Comparison of ENCODE assay signal across 1 cellular context in the genomic region with DNA sequence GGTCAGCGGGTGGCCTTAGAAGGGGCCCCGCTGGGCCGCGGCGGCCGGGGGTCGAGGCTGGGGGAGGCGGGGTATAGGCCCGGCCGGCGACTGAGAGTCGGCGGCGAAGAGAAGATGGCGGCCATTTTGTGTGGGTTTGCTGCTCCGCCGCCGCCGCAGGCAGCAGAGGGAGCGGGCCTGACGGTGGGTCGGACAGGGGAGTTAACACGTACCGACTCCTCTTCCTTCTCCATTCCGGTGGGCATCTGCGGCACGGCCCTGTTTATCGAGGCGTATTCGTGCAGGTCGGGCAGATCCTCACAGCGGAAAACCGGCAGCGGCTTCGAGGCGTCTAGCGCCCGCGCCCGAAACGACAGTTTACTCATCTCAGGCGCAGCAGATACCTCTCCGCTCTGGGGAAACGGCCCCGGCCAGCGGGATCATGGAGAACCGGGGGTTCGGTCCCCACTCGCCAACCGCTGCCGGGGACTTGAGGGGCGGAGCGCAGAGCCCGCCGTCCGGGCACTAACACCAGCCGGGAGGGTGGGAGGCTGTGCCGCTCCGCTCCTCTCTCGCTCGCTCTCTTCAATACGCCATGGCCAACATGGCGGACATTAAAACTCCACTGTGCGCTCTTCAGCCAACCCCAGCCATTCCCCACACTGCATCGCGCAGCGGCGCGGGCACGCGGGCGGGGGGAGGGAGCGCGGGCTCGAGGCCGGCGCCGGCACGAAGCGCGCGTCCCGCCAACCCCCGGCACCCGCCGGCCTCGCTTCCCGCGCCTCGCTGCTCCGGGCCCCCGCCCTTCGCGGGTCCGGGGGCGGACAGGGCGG.
A peak's percentile ranks its signal among the peaks of the same experiment; 100 is the strongest.
TF ChIP-seq lines count a peak whose summit lies in the region.

A gene with protein sequence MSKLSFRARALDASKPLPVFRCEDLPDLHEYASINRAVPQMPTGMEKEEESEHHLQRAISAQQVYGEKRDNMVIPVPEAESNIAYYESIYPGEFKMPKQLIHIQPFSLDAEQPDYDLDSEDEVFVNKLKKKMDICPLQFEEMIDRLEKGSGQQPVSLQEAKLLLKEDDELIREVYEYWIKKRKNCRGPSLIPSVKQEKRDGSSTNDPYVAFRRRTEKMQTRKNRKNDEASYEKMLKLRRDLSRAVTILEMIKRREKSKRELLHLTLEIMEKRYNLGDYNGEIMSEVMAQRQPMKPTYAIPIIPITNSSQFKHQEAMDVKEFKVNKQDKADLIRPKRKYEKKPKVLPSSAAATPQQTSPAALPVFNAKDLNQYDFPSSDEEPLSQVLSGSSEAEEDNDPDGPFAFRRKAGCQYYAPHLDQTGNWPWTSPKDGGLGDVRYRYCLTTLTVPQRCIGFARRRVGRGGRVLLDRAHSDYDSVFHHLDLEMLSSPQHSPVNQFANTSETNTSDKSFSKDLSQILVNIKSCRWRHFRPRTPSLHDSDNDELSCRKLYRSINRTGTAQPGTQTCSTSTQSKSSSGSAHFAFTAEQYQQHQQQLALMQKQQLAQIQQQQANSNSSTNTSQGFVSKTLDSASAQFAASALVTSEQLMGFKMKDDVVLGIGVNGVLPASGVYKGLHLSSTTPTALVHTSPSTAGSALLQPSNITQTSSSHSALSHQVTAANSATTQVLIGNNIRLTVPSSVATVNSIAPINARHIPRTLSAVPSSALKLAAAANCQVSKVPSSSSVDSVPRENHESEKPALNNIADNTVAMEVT (minus strand): TSS at position 608 of the 812 bp plus-strand sequence. CDS start 243 bp downstream, at position 365.

TF ChIP-seq in HEK293, 187 proteins besides CTCF, POLR2A, EP300 and RAD21 (continued from another document and continues in another):
- TF ChIP-seq, protein P1, sequence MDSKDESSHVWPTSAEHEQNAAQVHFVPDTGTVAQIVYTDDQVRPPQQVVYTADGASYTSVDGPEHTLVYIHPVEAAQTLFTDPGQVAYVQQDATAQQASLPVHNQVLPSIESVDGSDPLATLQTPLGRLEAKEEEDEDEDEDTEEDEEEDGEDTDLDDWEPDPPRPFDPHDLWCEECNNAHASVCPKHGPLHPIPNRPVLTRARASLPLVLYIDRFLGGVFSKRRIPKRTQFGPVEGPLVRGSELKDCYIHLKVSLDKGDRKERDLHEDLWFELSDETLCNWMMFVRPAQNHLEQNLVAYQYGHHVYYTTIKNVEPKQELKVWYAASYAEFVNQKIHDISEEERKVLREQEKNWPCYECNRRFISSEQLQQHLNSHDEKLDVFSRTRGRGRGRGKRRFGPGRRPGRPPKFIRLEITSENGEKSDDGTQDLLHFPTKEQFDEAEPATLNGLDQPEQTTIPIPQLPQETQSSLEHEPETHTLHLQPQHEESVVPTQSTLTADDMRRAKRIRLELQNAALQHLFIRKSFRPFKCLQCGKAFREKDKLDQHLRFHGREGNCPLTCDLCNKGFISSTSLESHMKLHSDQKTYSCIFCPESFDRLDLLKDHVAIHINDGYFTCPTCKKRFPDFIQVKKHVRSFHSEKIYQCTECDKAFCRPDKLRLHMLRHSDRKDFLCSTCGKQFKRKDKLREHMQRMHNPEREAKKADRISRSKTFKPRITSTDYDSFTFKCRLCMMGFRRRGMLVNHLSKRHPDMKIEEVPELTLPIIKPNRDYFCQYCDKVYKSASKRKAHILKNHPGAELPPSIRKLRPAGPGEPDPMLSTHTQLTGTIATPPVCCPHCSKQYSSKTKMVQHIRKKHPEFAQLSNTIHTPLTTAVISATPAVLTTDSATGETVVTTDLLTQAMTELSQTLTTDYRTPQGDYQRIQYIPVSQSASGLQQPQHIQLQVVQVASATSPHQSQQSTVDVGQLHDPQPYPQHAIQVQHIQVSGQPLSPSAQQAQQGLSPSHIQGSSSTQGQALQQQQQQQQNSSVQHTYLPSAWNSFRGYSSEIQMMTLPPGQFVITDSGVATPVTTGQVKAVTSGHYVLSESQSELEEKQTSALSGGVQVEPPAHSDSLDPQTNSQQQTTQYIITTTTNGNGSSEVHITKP (tag by site-specific recombination; IDR thresholded peaks at IDR 0.05) = no peak
- TF ChIP-seq BCL11A (tag by site-specific recombination; IDR thresholded peaks at IDR 0.05; ENCODE audit: low read depth) = no peak
- TF ChIP-seq, protein P2, sequence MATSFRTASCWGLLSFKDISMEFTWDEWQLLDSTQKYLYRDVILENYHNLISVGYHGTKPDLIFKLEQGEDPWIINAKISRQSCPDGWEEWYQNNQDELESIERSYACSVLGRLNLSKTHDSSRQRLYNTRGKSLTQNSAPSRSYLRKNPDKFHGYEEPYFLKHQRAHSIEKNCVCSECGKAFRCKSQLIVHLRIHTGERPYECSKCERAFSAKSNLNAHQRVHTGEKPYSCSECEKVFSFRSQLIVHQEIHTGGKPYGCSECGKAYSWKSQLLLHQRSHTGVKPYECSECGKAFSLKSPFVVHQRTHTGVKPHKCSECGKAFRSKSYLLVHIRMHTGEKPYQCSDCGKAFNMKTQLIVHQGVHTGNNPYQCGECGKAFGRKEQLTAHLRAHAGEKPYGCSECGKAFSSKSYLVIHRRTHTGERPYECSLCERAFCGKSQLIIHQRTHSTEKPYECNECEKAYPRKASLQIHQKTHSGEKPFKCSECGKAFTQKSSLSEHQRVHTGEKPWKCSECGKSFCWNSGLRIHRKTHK (tag by site-specific recombination; IDR thresholded peaks at IDR 0.05) = no peak
- no peak for TF ChIP-seq ZNF571 (tag by site-specific recombination; IDR thresholded peaks at IDR 0.05)
- TF ChIP-seq KLF16 (tag by site-specific recombination; IDR thresholded peaks at IDR 0.05) = peak; percentile 37
- no peak for TF ChIP-seq IKZF3 (tag by site-specific recombination; IDR thresholded peaks at IDR 0.05)
- peak; percentile 55 for TF ChIP-seq ZBTB17 (tag by site-specific recombination; IDR thresholded peaks at IDR 0.05)
- no peak for TF ChIP-seq ZNF133 (tag by site-specific recombination; IDR thresholded peaks at IDR 0.05)
- no peak for TF ChIP-seq ZNF274 (IDR thresholded peaks at IDR 0.05; ENCODE audit: low read length)
- no peak for TF ChIP-seq ZNF274 (tag by site-specific recombination; IDR thresholded peaks at IDR 0.05; ENCODE audit: borderline replicate concordance)
- no peak for TF ChIP-seq TRIM28 (IDR thresholded peaks at IDR 0.05; ENCODE audit: borderline replicate concordance, low read length)
- TF ChIP-seq SALL2 (tag by site-specific recombination; IDR thresholded peaks at IDR 0.05; ENCODE audit: borderline replicate concordance) = no peak
- no peak for TF ChIP-seq ZNF416 (tag by site-specific recombination; IDR thresholded peaks at IDR 0.05)
- no peak for TF ChIP-seq ZNF10 (tag by site-specific recombination; IDR thresholded peaks at IDR 0.05)
- TF ChIP-seq ZNF544 (tag by site-specific recombination; IDR thresholded peaks at IDR 0.05) = no peak
- peak; percentile 54 for TF ChIP-seq ZNF394 (tag by site-specific recombination; IDR thresholded peaks at IDR 0.05; ENCODE audit: borderline replicate concordance)
- TF ChIP-seq ZNF366 (tag by site-specific recombination; conservative IDR thresholded peaks at IDR 0.05) = no peak
- no peak for TF ChIP-seq ZNF221 (tag by site-specific recombination; IDR thresholded peaks at IDR 0.05; ENCODE audit: borderline replicate concordance)
- TF ChIP-seq ZNF510 (tag by site-specific recombination; IDR thresholded peaks at IDR 0.05; ENCODE audit: insufficient replicate concordance) = no peak
- TF ChIP-seq ZFP41 (tag by site-specific recombination; IDR thresholded peaks at IDR 0.05; ENCODE audit: borderline replicate concordance) = no peak
- TF ChIP-seq ZNF311 (tag by site-specific recombination; IDR thresholded peaks at IDR 0.05; ENCODE audit: borderline replicate concordance) = no peak
- peak; percentile 8; the same call in 1 of the 2 replicates for TF ChIP-seq ZNF654 (tag by site-specific recombination; IDR thresholded peaks at IDR 0.05; ENCODE audit: low read depth)
- no peak for TF ChIP-seq ZNF433 (tag by site-specific recombination; IDR thresholded peaks at IDR 0.05; ENCODE audit: low read depth)
- no peak for TF ChIP-seq ZNF677 (tag by site-specific recombination; IDR thresholded peaks at IDR 0.05)
- TF ChIP-seq ZBTB1 (tag by site-specific recombination; IDR thresholded peaks at IDR 0.05) = no peak
- TF ChIP-seq ZNF146 (tag by site-specific recombination; IDR thresholded peaks at IDR 0.05) = no peak
- no peak for TF ChIP-seq ZNF600 (tag by site-specific recombination; IDR thresholded peaks at IDR 0.05)
- no peak for TF ChIP-seq RBAK (tag by site-specific recombination; IDR thresholded peaks at IDR 0.05)
- TF ChIP-seq ZNF324 (tag by site-specific recombination; IDR thresholded peaks at IDR 0.05) = peak; percentile 58
- no peak for TF ChIP-seq ZNF23 (tag by site-specific recombination; IDR thresholded peaks at IDR 0.05; ENCODE audit: borderline replicate concordance)
- TF ChIP-seq HOXA7 (CRISPR knock-in tag; IDR thresholded peaks at IDR 0.05; ENCODE audit: borderline replicate concordance) = no peak
- TF ChIP-seq ZNF555 (tag by site-specific recombination; conservative IDR thresholded peaks at IDR 0.05) = no peak
- no peak for TF ChIP-seq ZNF707 (tag by site-specific recombination; IDR thresholded peaks at IDR 0.05)
- TF ChIP-seq ZNF529 (tag by site-specific recombination; IDR thresholded peaks at IDR 0.05; ENCODE audit: insufficient replicate concordance) = no peak
- TF ChIP-seq ZNF211 (tag by site-specific recombination; IDR thresholded peaks at IDR 0.05; ENCODE audit: low read depth) = no peak
- no peak for TF ChIP-seq ZNF621 (tag by site-specific recombination; IDR thresholded peaks at IDR 0.05)
- TF ChIP-seq ZNF837 (tag by site-specific recombination; IDR thresholded peaks at IDR 0.05) = no peak
- TF ChIP-seq ZNF175 (tag by site-specific recombination; IDR thresholded peaks at IDR 0.05) = no peak
- TF ChIP-seq, protein P3, sequence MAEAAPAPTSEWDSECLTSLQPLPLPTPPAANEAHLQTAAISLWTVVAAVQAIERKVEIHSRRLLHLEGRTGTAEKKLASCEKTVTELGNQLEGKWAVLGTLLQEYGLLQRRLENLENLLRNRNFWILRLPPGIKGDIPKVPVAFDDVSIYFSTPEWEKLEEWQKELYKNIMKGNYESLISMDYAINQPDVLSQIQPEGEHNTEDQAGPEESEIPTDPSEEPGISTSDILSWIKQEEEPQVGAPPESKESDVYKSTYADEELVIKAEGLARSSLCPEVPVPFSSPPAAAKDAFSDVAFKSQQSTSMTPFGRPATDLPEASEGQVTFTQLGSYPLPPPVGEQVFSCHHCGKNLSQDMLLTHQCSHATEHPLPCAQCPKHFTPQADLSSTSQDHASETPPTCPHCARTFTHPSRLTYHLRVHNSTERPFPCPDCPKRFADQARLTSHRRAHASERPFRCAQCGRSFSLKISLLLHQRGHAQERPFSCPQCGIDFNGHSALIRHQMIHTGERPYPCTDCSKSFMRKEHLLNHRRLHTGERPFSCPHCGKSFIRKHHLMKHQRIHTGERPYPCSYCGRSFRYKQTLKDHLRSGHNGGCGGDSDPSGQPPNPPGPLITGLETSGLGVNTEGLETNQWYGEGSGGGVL (tag by site-specific recombination; IDR thresholded peaks at IDR 0.05) = no peak
- TF ChIP-seq, protein P4, sequence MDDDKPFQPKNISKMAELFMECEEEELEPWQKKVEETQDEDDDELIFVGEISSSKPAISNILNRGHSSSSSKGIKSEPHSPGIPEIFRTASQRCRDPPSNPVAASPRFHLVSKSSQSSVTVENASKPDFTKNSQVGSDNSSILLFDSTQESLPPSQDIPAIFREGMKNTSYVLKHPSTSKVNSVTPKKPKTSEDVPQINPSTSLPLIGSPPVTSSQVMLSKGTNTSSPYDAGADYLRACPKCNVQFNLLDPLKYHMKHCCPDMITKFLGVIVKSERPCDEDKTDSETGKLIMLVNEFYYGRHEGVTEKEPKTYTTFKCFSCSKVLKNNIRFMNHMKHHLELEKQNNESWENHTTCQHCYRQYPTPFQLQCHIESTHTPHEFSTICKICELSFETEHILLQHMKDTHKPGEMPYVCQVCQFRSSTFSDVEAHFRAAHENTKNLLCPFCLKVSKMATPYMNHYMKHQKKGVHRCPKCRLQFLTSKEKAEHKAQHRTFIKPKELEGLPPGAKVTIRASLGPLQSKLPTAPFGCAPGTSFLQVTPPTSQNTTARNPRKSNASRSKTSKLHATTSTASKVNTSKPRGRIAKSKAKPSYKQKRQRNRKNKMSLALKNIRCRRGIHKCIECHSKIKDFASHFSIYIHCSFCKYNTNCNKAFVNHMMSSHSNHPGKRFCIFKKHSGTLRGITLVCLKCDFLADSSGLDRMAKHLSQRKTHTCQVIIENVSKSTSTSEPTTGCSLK (tag by site-specific recombination; IDR thresholded peaks at IDR 0.05) = no peak
- no peak for TF ChIP-seq GFI1B (tag by site-specific recombination; IDR thresholded peaks at IDR 0.05)
- TF ChIP-seq KLF8 (tag by site-specific recombination; IDR thresholded peaks at IDR 0.05) = no peak
- no peak for TF ChIP-seq ZNF266 (tag by site-specific recombination; IDR thresholded peaks at IDR 0.05; ENCODE audit: low read depth)
- no peak for TF ChIP-seq ZNF174 (tag by site-specific recombination; IDR thresholded peaks at IDR 0.05)
- TF ChIP-seq SCRT1 (tag by site-specific recombination; IDR thresholded peaks at IDR 0.05; ENCODE audit: borderline replicate concordance) = no peak
- TF ChIP-seq MZF1 (tag by site-specific recombination; IDR thresholded peaks at IDR 0.05; ENCODE audit: borderline replicate concordance) = no peak
- peak; percentile 67; the same call in 1 of the 2 replicates for TF ChIP-seq ZEB2 (tag by site-specific recombination; IDR thresholded peaks at IDR 0.05)
- TF ChIP-seq YY2 (tag by site-specific recombination; IDR thresholded peaks at IDR 0.05) = 0 out of 2 replicates have a peak, but pooled peaks have one; percentile 56
- TF ChIP-seq, protein P5, sequence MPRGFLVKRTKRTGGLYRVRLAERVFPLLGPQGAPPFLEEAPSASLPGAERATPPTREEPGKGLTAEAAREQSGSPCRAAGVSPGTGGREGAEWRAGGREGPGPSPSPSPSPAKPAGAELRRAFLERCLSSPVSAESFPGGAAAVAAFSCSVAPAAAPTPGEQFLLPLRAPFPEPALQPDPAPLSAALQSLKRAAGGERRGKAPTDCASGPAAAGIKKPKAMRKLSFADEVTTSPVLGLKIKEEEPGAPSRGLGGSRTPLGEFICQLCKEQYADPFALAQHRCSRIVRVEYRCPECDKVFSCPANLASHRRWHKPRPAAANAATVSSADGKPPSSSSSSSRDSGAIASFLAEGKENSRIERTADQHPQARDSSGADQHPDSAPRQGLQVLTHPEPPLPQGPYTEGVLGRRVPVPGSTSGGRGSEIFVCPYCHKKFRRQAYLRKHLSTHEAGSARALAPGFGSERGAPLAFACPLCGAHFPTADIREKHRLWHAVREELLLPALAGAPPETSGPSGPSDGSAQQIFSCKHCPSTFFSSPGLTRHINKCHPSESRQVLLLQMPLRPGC (tag by site-specific recombination; IDR thresholded peaks at IDR 0.05) = peak; percentile 23; the same call in 1 of the 2 replicates
- no peak; the same call in 1 of the 2 replicates for TF ChIP-seq OSR2 (tag by site-specific recombination; IDR thresholded peaks at IDR 0.05)
- TF ChIP-seq ZNF423 (tag by site-specific recombination; IDR thresholded peaks at IDR 0.05) = no peak
- no peak for TF ChIP-seq ZNF585B (tag by site-specific recombination; IDR thresholded peaks at IDR 0.05)
- TF ChIP-seq ZNF391 (tag by site-specific recombination; IDR thresholded peaks at IDR 0.05; ENCODE audit: borderline replicate concordance, low read depth) = peak; percentile 49; the same call in 1 of the 2 replicates
- TF ChIP-seq ZIC2 (tag by site-specific recombination; IDR thresholded peaks at IDR 0.05) = no peak
- TF ChIP-seq ZFP37 (tag by site-specific recombination; IDR thresholded peaks at IDR 0.05) = no peak; the same call in 1 of the 2 replicates
- TF ChIP-seq ZNF629 (tag by site-specific recombination; IDR thresholded peaks at IDR 0.05) = 0 out of 2 replicates have a peak, but pooled peaks have one; percentile 8
